Comparison of ENCODE assay signal across 19 cellular contexts in the genomic region with DNA sequence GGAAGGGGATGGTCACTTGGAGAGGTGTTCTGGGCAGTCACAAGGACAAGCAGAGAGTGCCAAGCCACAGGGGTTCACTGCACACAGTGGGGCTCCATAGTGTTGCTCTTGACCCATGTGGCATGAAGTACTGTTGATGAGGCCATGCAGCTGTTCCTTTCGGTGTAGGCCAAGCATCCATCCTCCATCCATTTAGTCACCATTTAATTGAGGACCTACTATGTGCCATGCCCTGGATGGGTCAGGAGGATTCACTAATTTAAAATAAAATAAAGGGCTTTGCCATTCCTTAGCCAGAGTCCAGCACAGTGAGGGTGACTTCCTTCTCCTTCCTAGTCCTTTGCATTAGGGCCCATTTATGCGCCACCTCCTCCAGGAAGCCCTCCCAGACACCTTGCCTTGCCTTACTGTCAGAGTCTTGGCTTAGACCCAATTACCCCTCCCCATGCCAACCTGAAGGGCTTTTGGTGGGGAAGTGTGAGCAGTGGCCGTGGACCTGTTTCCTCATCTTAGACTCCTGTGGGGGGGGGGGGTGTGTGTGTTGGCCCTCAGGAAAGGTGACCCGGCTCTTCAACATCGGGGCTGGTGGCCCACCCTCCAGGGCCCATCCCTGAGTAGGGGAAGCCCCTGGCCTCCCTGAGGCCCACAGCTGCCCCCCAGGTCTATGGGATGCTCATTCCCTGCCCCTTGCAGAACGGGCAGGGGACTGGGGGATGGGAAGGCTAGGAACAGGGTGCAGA. TPM values are rescaled to one million over a fixed set of nuclear protein-coding genes. Genes with fewer than 3 reads are reported as not detected.
DNase-seq lines count a peak whose midpoint lies in the region; ATAC-seq lines count a peak whose summit lies in the region.
"Had no signal": no experiment of that assay in that cellular context is flagged by ENCODE, and none has a peak within 500 bp of the region (broad histone marks: within the 10 kb centered on the region; RNA-seq: fewer than 3 reads in every experiment).

No MANE protein-coding gene starts in this region.

- CTCF ChIA-PET in activated CD4-positive, alpha-beta T cell treated with anti-CD3 and anti-CD28 coated beads for 36 hours (lab: Charles Lee), result interaction anchor here (0.6 to 1.3 kb wide), 4 partner anchors 15 to 115 kb away, joined by 3 to 6 read pairs (median 4); a partner anchor contains a TSS
- CTCF ChIA-PET in CD4-positive, alpha-beta memory T cell (lab: Charles Lee; ENCODE audit: partially characterized antibody), result no interaction called here

- peaks cover 88% of the 10 kb centered on the region for H3K4me1 ChIP-seq in CD4-positive, alpha-beta memory T cell (ENCODE audit: insufficient read depth, low read length)
- H3K4me1 ChIP-seq: HAP-1, prostate gland had no signal

- intact Hi-C loops in activated CD4-positive, alpha-beta T cell treated with anti-CD3 and anti-CD28 coated beads for 36 hours (cut with DNase I, micrococcal nuclease), result loop anchor here (1.0 to 5.0 kb wide), 6 partner anchors 7 to 522 kb away; no protein-coding TSS in a partner anchor
- intact Hi-C loops in CD4-positive, alpha-beta memory T cell (cut with micrococcal nuclease), result loop anchor here (5.0 kb wide), 2 partner anchors 88 to 118 kb away; a partner anchor contains a TSS
- intact Hi-C loops in activated T-helper 2 cell treated with anti-CD3 and anti-CD28 coated beads, Interferon-gamma antibody, Interleukin-2, Interleukin-4, amounts not matched to agents 10 μg/mL and 5 μg/mL and 100 μg/mL, durations not matched to agents 14 hours and 24 hours and 36 hours (cut with micrococcal nuclease), result loop anchor here (1.0 to 10.0 kb wide), 3 partner anchors 18 to 116 kb away; a partner anchor contains a TSS

- peak overlapping the region; percentile 70 for H3K27ac ChIP-seq in CD4-positive, alpha-beta memory T cell (ENCODE audit: low read depth, low read length)
- H3K27ac ChIP-seq: prostate gland had no signal

- no peak for ATAC-seq in activated CD4-positive, alpha-beta T cell treated with anti-CD3 and anti-CD28 coated beads for 36 hours
- ATAC-seq in natural killer cell treated with Interleukin-12 subunit alpha and Interleukin-12 subunit beta and Interleukin-15 and Interleukin-18, amount 100 ng/mL, for 72 hours, result no peak
- ATAC-seq in HG02973 (IDR thresholded peaks at IDR 0.05; ENCODE audit: unreplicated experiment), result no peak

- H3K27me3 ChIP-seq in CD4-positive, alpha-beta memory T cell (ENCODE audit: insufficient read depth, low read length), result no peaks in the 10 kb centered on the region

- H3K9me3 ChIP-seq in CD4-positive, alpha-beta memory T cell (ENCODE audit: control insufficient read depth in 1 of 2, low read length in 2 of 2), result no peaks in the 10 kb centered on the region
- H3K9me3 ChIP-seq: HAP-1, prostate gland had no signal

- in situ Hi-C loops in KBM-7 (cut with MboI; ENCODE audit: low pct_unique_long_range_greater_than_20kb, low sequenced_read_pairs), result no loop called here

- DNase-seq in activated CD4-positive, alpha-beta T cell treated with anti-CD3 and anti-CD28 coated beads for 36 hours, result no peak
- DNase-seq in activated CD4-positive, alpha-beta T cell treated with anti-CD3 and anti-CD28 coated beads for 1 hour, result no peak
- peak in 1 of 5 donors; percentile 28 for DNase-seq in CD4-positive, alpha-beta memory T cell
- no peak for DNase-seq in activated T-helper 2 cell treated with anti-CD3 and anti-CD28 coated beads, Interferon-gamma antibody, Interleukin-2, Interleukin-4, amounts not matched to agents 10 μg/mL and 5 μg/mL and 100 μg/mL, durations not matched to agents 14 hours and 24 hours and 36 hours (ENCODE audit: low spot score)
- no peak for DNase-seq in natural killer cell treated with Interleukin-12 subunit alpha and Interleukin-12 subunit beta and Interleukin-15 and Interleukin-18, amount 100 ng/mL, for 72 hours (ENCODE audit: low spot score)
- DNase-seq in cortex of kidney (lab: John Stamatoyannopoulos, UW) (no peak), KBM-7 (no peak)
- DNase-seq: effector CD4-positive, alpha-beta T cell; glutamatergic neuron; naive B cell; NCI-H1105 treated with DMSO at 0.1 percent for 48 hours; NCI-H2171 treated with DMSO at 0.1 percent for 48 hours; stimulated activated naive CD4-positive, alpha-beta T cell had no signal

- peaks cover 42% of the 10 kb centered on the region for H3K36me3 Mint-ChIP-seq in activated CD4-positive, alpha-beta T cell treated with anti-CD3 and anti-CD28 coated beads for 36 hours (ENCODE audit: low read depth)
- H3K36me3 Mint-ChIP-seq in CD4-positive, alpha-beta memory T cell, result peaks cover 12 to 51% of the 10 kb centered on the region in 2 donors
- H3K36me3 Mint-ChIP-seq in activated T-helper 2 cell treated with anti-CD3 and anti-CD28 coated beads, Interferon-gamma antibody, Interleukin-2, Interleukin-4, amounts not matched to agents 10 μg/mL and 5 μg/mL and 100 μg/mL, durations not matched to agents 14 hours and 24 hours and 36 hours (ENCODE audit: low read depth), result peaks cover 72% of the 10 kb centered on the region
- H3K36me3 Mint-ChIP-seq in natural killer cell treated with Interleukin-12 subunit alpha and Interleukin-12 subunit beta and Interleukin-15 and Interleukin-18, amount 100 ng/mL, for 72 hours, result peaks cover 4% of the 10 kb centered on the region
- H3K36me3 Mint-ChIP-seq: type B pancreatic cell had no signal

- H3K27me3 Mint-ChIP-seq in activated CD4-positive, alpha-beta T cell treated with anti-CD3 and anti-CD28 coated beads for 36 hours, result no peaks in the 10 kb centered on the region
- no peaks in the 10 kb centered on the region for H3K27me3 Mint-ChIP-seq in CD4-positive, alpha-beta memory T cell
- H3K27me3 Mint-ChIP-seq in activated T-helper 2 cell treated with anti-CD3 and anti-CD28 coated beads, Interferon-gamma antibody, Interleukin-2, Interleukin-4, amounts not matched to agents 10 μg/mL and 5 μg/mL and 100 μg/mL, durations not matched to agents 14 hours and 24 hours and 36 hours (ENCODE audit: low read depth), result no peaks in the 10 kb centered on the region
- no peaks in the 10 kb centered on the region for H3K27me3 Mint-ChIP-seq in natural killer cell treated with Interleukin-12 subunit alpha and Interleukin-12 subunit beta and Interleukin-15 and Interleukin-18, amount 100 ng/mL, for 72 hours
- H3K27me3 Mint-ChIP-seq: naive B cell had no signal

- peaks cover 84% of the 10 kb centered on the region for H3K4me1 Mint-ChIP-seq in activated CD4-positive, alpha-beta T cell treated with anti-CD3 and anti-CD28 coated beads for 36 hours
- peaks cover 30 to 86% (median 61%) of the 10 kb centered on the region in 4 donors for H3K4me1 Mint-ChIP-seq in CD4-positive, alpha-beta memory T cell
- H3K4me1 Mint-ChIP-seq in activated T-helper 2 cell treated with anti-CD3 and anti-CD28 coated beads, Interferon-gamma antibody, Interleukin-2, Interleukin-4, amounts not matched to agents 10 μg/mL and 5 μg/mL and 100 μg/mL, durations not matched to agents 14 hours and 24 hours and 36 hours (ENCODE audit: low read depth), result peaks cover 67% of the 10 kb centered on the region
- peaks cover 69 to 79% of the 10 kb centered on the region in 2 donors for H3K4me1 Mint-ChIP-seq in natural killer cell treated with Interleukin-12 subunit alpha and Interleukin-12 subunit beta and Interleukin-15 and Interleukin-18, amount 100 ng/mL, for 72 hours (ENCODE audit: low read depth in 2 of 2)

- H3K27ac Mint-ChIP-seq in activated CD4-positive, alpha-beta T cell treated with anti-CD3 and anti-CD28 coated beads for 36 hours, result peak overlapping the region; percentile 93
- H3K27ac Mint-ChIP-seq in CD4-positive, alpha-beta memory T cell, result peak overlapping the region; percentile 88 to 100 (median 98)
- peak overlapping the region; percentile 100 for H3K27ac Mint-ChIP-seq in activated T-helper 2 cell treated with anti-CD3 and anti-CD28 coated beads, Interferon-gamma antibody, Interleukin-2, Interleukin-4, amounts not matched to agents 10 μg/mL and 5 μg/mL and 100 μg/mL, durations not matched to agents 14 hours and 24 hours and 36 hours
- H3K27ac Mint-ChIP-seq in natural killer cell treated with Interleukin-12 subunit alpha and Interleukin-12 subunit beta and Interleukin-15 and Interleukin-18, amount 100 ng/mL, for 72 hours, result peak overlapping the region; percentile 100
- H3K27ac Mint-ChIP-seq: type B pancreatic cell had no signal

- POLR2A ChIA-PET in activated CD4-positive, alpha-beta T cell treated with anti-CD3 and anti-CD28 coated beads for 36 hours (lab: Charles Lee), result interaction anchor here (0.6 to 0.8 kb wide), 2 partner anchors 25 to 32 kb away, joined by 3 to 4 read pairs; no protein-coding TSS in a partner anchor
- POLR2A ChIA-PET in CD4-positive, alpha-beta memory T cell (lab: Charles Lee; ENCODE audit: partially characterized antibody), result interaction anchor here (2.0 to 17.8 kb wide), 2 partner anchors 18 to 23 kb away, joined by 4 to 472 read pairs; a partner anchor contains a TSS

- no peaks in the 10 kb centered on the region for H3K9me3 Mint-ChIP-seq in activated CD4-positive, alpha-beta T cell treated with anti-CD3 and anti-CD28 coated beads for 36 hours (ENCODE audit: low read depth)
- H3K9me3 Mint-ChIP-seq in CD4-positive, alpha-beta memory T cell, result no peaks in the 10 kb centered on the region
- H3K9me3 Mint-ChIP-seq in activated T-helper 2 cell treated with anti-CD3 and anti-CD28 coated beads, Interferon-gamma antibody, Interleukin-2, Interleukin-4, amounts not matched to agents 10 μg/mL and 5 μg/mL and 100 μg/mL, durations not matched to agents 14 hours and 24 hours and 36 hours, result no peaks in the 10 kb centered on the region
- no peaks in the 10 kb centered on the region for H3K9me3 Mint-ChIP-seq in natural killer cell treated with Interleukin-12 subunit alpha and Interleukin-12 subunit beta and Interleukin-15 and Interleukin-18, amount 100 ng/mL, for 72 hours
- H3K9me3 Mint-ChIP-seq: naive B cell, type B pancreatic cell had no signal

- peaks cover 59% of the 10 kb centered on the region for H3K36me3 ChIP-seq in CD4-positive, alpha-beta memory T cell (ENCODE audit: insufficient read depth, low read length)
- H3K36me3 ChIP-seq: HAP-1, prostate gland had no signal

- peak overlapping the region; percentile 18 for H3K4me3 Mint-ChIP-seq in activated CD4-positive, alpha-beta T cell treated with anti-CD3 and anti-CD28 coated beads for 36 hours
- peak overlapping the region in 2 of 8 donors; percentile 15 to 20 for H3K4me3 Mint-ChIP-seq in CD4-positive, alpha-beta memory T cell
- no peak overlapping the region for H3K4me3 Mint-ChIP-seq in activated T-helper 2 cell treated with anti-CD3 and anti-CD28 coated beads, Interferon-gamma antibody, Interleukin-2, Interleukin-4, amounts not matched to agents 10 μg/mL and 5 μg/mL and 100 μg/mL, durations not matched to agents 14 hours and 24 hours and 36 hours (ENCODE audit: low read depth)
- peak overlapping the region; percentile 97 for H3K4me3 Mint-ChIP-seq in natural killer cell treated with Interleukin-12 subunit alpha and Interleukin-12 subunit beta and Interleukin-15 and Interleukin-18, amount 100 ng/mL, for 72 hours
- H3K4me3 Mint-ChIP-seq: type B pancreatic cell had no signal

- H3K4me3 ChIP-seq in CD4-positive, alpha-beta memory T cell (ENCODE audit: low read length in 2 of 2), result no peak overlapping the region
- H3K4me3 ChIP-seq: HAP-1, prostate gland had no signal

RNA-seq across cellular contexts. Expression of a gene that starts 25.6 kb away (rescaled TPM):
- 100 to 1,000 TPM; 100 to 125 TPM for total RNA-seq in activated CD4-positive, alpha-beta T cell treated with anti-CD3 and anti-CD28 coated beads for 36 hours
- total RNA-seq in CD4-positive, alpha-beta memory T cell, result 100 to 1,000 TPM; 225 to 233 TPM
- polyA plus RNA-seq in CD4-positive, alpha-beta memory T cell, result 10 to 100 TPM; 62.4 to 63.3 TPM
- 167 and 169 TPM in 2 replicates for total RNA-seq in activated T-helper 2 cell treated with anti-CD3 and anti-CD28 coated beads, Interferon-gamma antibody, Interleukin-2, Interleukin-4, amounts not matched to agents 10 μg/mL and 5 μg/mL and 100 μg/mL, durations not matched to agents 14 hours and 24 hours and 36 hours
- 100 to 1,000 TPM; 161 to 167 TPM for total RNA-seq in natural killer cell treated with Interleukin-12 subunit alpha and Interleukin-12 subunit beta and Interleukin-15 and Interleukin-18, amount 100 ng/mL, for 72 hours
- total RNA-seq: bronchial epithelial cell, LHCN-M2 had no signal

RNA-seq across cellular contexts. Expression of a gene that starts 50.4 kb away (rescaled TPM):
- total RNA-seq in activated CD4-positive, alpha-beta T cell treated with anti-CD3 and anti-CD28 coated beads for 36 hours, result 10 to 100 TPM; 26.2 to 28.4 TPM
- 10 to 100 TPM; 13.3 to 14.3 TPM for total RNA-seq in CD4-positive, alpha-beta memory T cell
- polyA plus RNA-seq in CD4-positive, alpha-beta memory T cell, result 10 to 100 TPM; 35.7 to 35.9 TPM
- 37.8 and 40.1 TPM in 2 replicates for total RNA-seq in activated T-helper 2 cell treated with anti-CD3 and anti-CD28 coated beads, Interferon-gamma antibody, Interleukin-2, Interleukin-4, amounts not matched to agents 10 μg/mL and 5 μg/mL and 100 μg/mL, durations not matched to agents 14 hours and 24 hours and 36 hours
- total RNA-seq in natural killer cell treated with Interleukin-12 subunit alpha and Interleukin-12 subunit beta and Interleukin-15 and Interleukin-18, amount 100 ng/mL, for 72 hours, result 10 to 100 TPM; 49.3 to 54.9 TPM
